9 cellular contexts compared by ENCODE assay signal in genomic region chr1:20185834-20186782, GRCh38. TPM values are rescaled to one million over a fixed set of nuclear protein-coding genes. Genes with fewer than 3 reads are reported as not detected.
DNase-seq lines count a peak whose midpoint lies in the region; ATAC-seq, FAIRE-seq and TF ChIP-seq lines count a peak whose summit lies in the region.
"Had no signal": no experiment of that assay in that cellular context is flagged by ENCODE, and none has a peak within 500 bp of the region (broad histone marks: within the 10 kb centered on the region; RNA-seq: fewer than 3 reads in every experiment).

TSS of gene PLA2G2C (minus strand) at chr1:20186518. CDS start at chr1:20177363, 9,155 bp downstream.
TSS of gene UBXN10 (plus strand) at chr1:20186096. CDS start at chr1:20190562, 4,466 bp downstream.

- peak within 1 kb of the TSS; percentile 77 for H3K4me3 Mint-ChIP-seq in activated B cell treated with CpG ODN at 0.5 μM for 24 hours

- peaks cover 48% of the 10 kb centered on the region for H3K27me3 Mint-ChIP-seq in activated B cell treated with CpG ODN at 0.5 μM for 24 hours

- peaks cover 27% of the 10 kb centered on the region for H3K4me1 ChIP-seq in mesodermal cell (ENCODE audit: control insufficient read depth, insufficient read depth, low read length, poor library complexity, severe bottlenecking)

- peak within 1 kb of the TSS; percentile 1 for H3K27ac Mint-ChIP-seq in activated B cell treated with CpG ODN at 0.5 μM for 24 hours

- POLR2A ChIA-PET in activated B cell treated with CpG ODN at 0.5 μM for 24 hours (lab: Charles Lee) = no interaction called here

- no peaks in the 10 kb centered on the region for H3K36me3 ChIP-seq in mesodermal cell (ENCODE audit: control insufficient read depth, insufficient read depth, low read length)

- no peak for TF ChIP-seq CTCF in activated B cell treated with CpG ODN at 0.5 μM for 24 hours (IDR thresholded peaks at IDR 0.05)

- no peaks in the 10 kb centered on the region for H3K9me3 Mint-ChIP-seq in activated B cell treated with CpG ODN at 0.5 μM for 24 hours

- H3K4me1 Mint-ChIP-seq in activated B cell treated with CpG ODN at 0.5 μM for 24 hours = peaks cover 17% of the 10 kb centered on the region

- DNase-seq in GM19239 (ENCODE audit: insufficient read length, low spot score) (peak; percentile 35), activated B cell treated with CpG ODN at 0.5 μM for 24 hours (peak; percentile 42)
- DNase-seq in central memory CD4-positive, alpha-beta T cell = peak; percentile 19
- peak; percentile 38 for DNase-seq in stimulated activated CD8-positive, alpha-beta memory T cell treated with anti-CD3 and anti-CD28 coated beads, Interleukin-7, amount 100 ng/mL, for 24 hours (ENCODE audit: low read depth)

- CTCF ChIA-PET in activated B cell treated with CpG ODN at 0.5 μM for 24 hours (lab: Charles Lee) = no interaction called here

- ATAC-seq in activated B cell treated with CpG ODN at 0.5 μM for 24 hours (ENCODE audit: low read depth) = peak; percentile 79
- no peak for ATAC-seq in HG03280 (IDR thresholded peaks at IDR 0.05; ENCODE audit: unreplicated experiment)
- ATAC-seq in HG02798 (IDR thresholded peaks at IDR 0.05; ENCODE audit: poor library complexity, unreplicated experiment) = no peak
- ATAC-seq in GM18520 (IDR thresholded peaks at IDR 0.05; ENCODE audit: unreplicated experiment) = no peak

- H3K36me3 Mint-ChIP-seq in activated B cell treated with CpG ODN at 0.5 μM for 24 hours (ENCODE audit: low read depth) = no peaks in the 10 kb centered on the region

- intact Hi-C loops in activated B cell treated with CpG ODN at 0.5 μM for 24 hours (cut with micrococcal nuclease) = loop anchor here (2.0 kb wide), 1 partner anchor 15 kb away; no protein-coding TSS in a partner anchor

- H3K9me3 ChIP-seq in mesodermal cell (ENCODE audit: control insufficient read depth, low read length) = peaks cover 5% of the 10 kb centered on the region

- WGBS in mesodermal cell (ENCODE audit: insufficient coverage in 2 of 2), 2 experiments = 0 to 3% methylated on average over 30 to 37 of the region's 52 CpGs

- H3K4me3 ChIP-seq in mesodermal cell (ENCODE audit: extremely low read depth, insufficient read depth, low read length, poor library complexity, severe bottlenecking) = peak within 1 kb of the TSS; percentile 47

- peak within 1 kb of the TSS; percentile 93 for H3K27ac ChIP-seq in mesodermal cell (ENCODE audit: low read depth, low read length, severe bottlenecking)

- peak; percentile 42 for FAIRE-seq in GM19239 (lab: Jason Lieb, UNC)

RNA-seq across cellular contexts. Expression of gene PLA2G2C, which starts in this region (rescaled TPM):
- not detected in 2 replicates for total RNA-seq in activated B cell treated with CpG ODN at 0.5 μM for 24 hours
- polyA plus RNA-seq in mesodermal cell (2013, experiment 1 of 2) = 1.3 TPM
- polyA plus RNA-seq in mesodermal cell (2013, experiment 2 of 2) = 0.40 TPM
- total RNA-seq: fibroblast of villous mesenchyme had no signal

RNA-seq across cellular contexts. Expression of gene UBXN10, which starts in this region (rescaled TPM):
- 0.04 and 0.05 TPM in 2 replicates for total RNA-seq in activated B cell treated with CpG ODN at 0.5 μM for 24 hours
- polyA plus RNA-seq in mesodermal cell (2013, experiment 1 of 2) = 1.6 TPM
- polyA plus RNA-seq in mesodermal cell (2013, experiment 2 of 2) = 1.6 TPM
- total RNA-seq: fibroblast of villous mesenchyme had no signal

Comparison
In these comparisons a context has a peak if more than half of its experiments do, and no peak if none do; other contexts are left out.
1. Peak in DNase-seq and ATAC-seq in activated B cell treated with CpG ODN at 0.5 μM for 24 hours; RNA of the genes that start here not detected or under 1 TPM.